10 cellular contexts compared by ENCODE assay signal in the genomic region with DNA sequence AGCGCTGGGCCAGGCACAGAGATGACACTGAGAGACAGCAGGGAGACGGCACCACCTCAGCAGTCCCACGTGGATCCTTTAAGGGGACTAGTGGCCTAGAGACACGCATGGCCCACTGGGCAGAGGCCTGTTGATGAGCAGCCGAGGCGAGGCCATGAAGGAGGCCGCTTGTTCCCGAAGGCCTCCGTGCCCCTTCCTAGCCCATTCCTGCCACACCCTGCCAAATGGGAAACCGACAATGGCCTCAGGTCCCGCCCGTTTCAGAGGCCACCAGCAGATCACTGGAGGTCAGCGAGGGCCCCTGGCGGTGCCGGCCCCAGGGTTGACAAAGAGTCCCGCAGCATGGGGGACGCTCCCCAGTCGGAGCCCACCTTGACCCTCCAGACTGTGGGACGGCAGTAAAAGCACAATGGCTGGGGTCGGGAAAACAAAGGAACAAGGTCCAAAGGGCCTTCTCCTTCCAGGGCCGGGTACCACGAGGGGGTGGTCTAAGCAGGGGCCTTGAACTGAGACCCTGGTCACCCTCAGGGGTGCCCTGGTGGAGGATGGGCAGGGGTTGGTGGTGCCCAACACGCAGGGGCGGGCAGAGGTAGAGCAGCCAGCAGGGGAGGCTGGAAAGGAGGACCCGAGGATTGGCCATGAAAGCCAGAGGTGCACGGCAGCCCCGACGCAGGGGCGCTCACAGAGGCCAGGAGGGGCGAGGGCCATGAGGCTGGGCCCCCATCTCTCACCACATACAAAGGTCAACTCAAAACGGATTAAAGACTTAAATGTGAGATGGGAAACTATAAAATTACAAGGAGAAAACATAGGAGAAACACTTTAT. TPM values are rescaled to one million over a fixed set of nuclear protein-coding genes. Genes with fewer than 3 reads are reported as not detected.
"Had no signal": no experiment of that assay in that cellular context is flagged by ENCODE, and none has a peak within 500 bp of the region (broad histone marks: within the 10 kb centered on the region; RNA-seq: fewer than 3 reads in every experiment).

No MANE protein-coding gene starts in this region.

- H3K4me3 Mint-ChIP-seq: HFFc6, IgD-negative memory B cell had no signal

- H3K27ac Mint-ChIP-seq: HFFc6, IgD-negative memory B cell had no signal

- H3K36me3 Mint-ChIP-seq: IgD-negative memory B cell had no signal

- H2AFZ ChIP-seq: GM23248 had no signal

- H3K9ac ChIP-seq: GM23248 had no signal

- DNase-seq: GM23248, GOT3, H7, HFFc6 had no signal

- H3K36me3 ChIP-seq: HAP-1 had no signal

- ATAC-seq: HCT116, HepG2 had no signal

- H3K4me3 ChIP-seq: GM23248, HAP-1 had no signal

- H3K4me1 ChIP-seq: HAP-1 had no signal

- H3K9me3 ChIP-seq: HAP-1 had no signal

- H3K27ac ChIP-seq: GM23248, HL-60 had no signal

- H3K9me3 Mint-ChIP-seq: HFFc6 had no signal

RNA-seq across cellular contexts. Expression of gene CNPY1, which starts 19.9 kb away (rescaled TPM):
- total RNA-seq: GM23248, HepG2, HFFc6, HT1080 had no signal
- polyA plus RNA-seq: GM23248, HepG2, IgD-negative memory B cell had no signal
